9 cellular contexts compared by ENCODE assay signal in the genomic region with DNA sequence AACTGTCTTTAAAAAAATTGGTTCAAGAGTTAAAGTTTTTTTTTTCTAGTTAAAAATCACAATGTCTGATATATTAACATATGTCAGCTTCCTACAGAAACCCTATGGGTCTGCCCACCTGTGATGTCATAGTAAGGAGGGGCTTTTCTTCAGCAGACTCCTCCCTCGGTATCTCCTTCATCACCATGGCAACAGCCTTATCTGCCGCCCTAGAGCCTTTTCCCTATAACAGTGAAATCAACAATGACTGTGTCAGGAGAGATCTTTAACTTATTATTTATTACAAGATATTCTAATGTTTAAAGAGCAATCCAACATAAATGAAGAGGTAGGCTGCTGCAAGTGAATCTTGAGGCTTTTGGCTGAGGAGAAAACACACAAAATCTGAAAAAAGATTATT.
DNase-seq lines count a peak whose midpoint lies in the region; ATAC-seq and TF ChIP-seq lines count a peak whose summit lies in the region.
"Had no signal": no experiment of that assay in that cellular context is flagged by ENCODE, and none has a peak within 500 bp of the region (broad histone marks: within the 10 kb centered on the region; RNA-seq: fewer than 3 reads in every experiment).

No MANE protein-coding gene starts in this region.

- DNase-seq in DMS 273 (lab: John Stamatoyannopoulos, UW; ENCODE audit: unreplicated experiment) (peak; percentile 92), GM20000 (ENCODE audit: low spot score) (peak; percentile 42), RWPE1 (ENCODE audit: low spot score) (peak; percentile 63), glomerular endothelial cell (ENCODE audit: extremely low read depth, low read depth, low spot score) (peak; percentile 14), right atrium auricular region (ENCODE audit: low spot score) (no peak), omental fat pad (ENCODE audit: low spot score) (no peak), coronary artery (ENCODE audit: low spot score) (no peak)

- H3K4me3 ChIP-seq in right atrium auricular region (no peak overlapping the region), coronary artery (no peak overlapping the region)

- CTCF ChIA-PET in RWPE1 (lab: Yijun Ruan, JAX) = interaction anchor here (0.6 kb wide), 1 partner anchor 604 kb away, joined by 3 read pairs; no protein-coding TSS in a partner anchor

- no peaks in the 10 kb centered on the region for H3K9me3 ChIP-seq in right atrium auricular region

- ATAC-seq in HG03469 (IDR thresholded peaks at IDR 0.05; ENCODE audit: unreplicated experiment) (peak; percentile 82), omental fat pad (ENCODE audit: low FRiP score) (no peak)

- POLR2A ChIA-PET in RWPE1 (lab: Yijun Ruan, JAX; ENCODE audit: low non-redundant PET) = interaction anchor here (0.6 kb wide), 1 partner anchor 96 kb away, joined by 3 read pairs; no protein-coding TSS in a partner anchor

- no peak for TF ChIP-seq CTCF in GM20000 (IDR thresholded peaks at IDR 0.05; ENCODE audit: extremely low read depth, missing control alignments)
- TF ChIP-seq CTCF in RWPE1 (conservative IDR thresholded peaks at IDR 0.05; ENCODE audit: low read depth) = no peak
- no peak for TF ChIP-seq CTCF in right atrium auricular region (IDR thresholded peaks at IDR 0.05)
- no peak for TF ChIP-seq CTCF in omental fat pad (IDR thresholded peaks at IDR 0.05)
- TF ChIP-seq CTCF in coronary artery (IDR thresholded peaks at IDR 0.05) = no peak

- no peaks in the 10 kb centered on the region for H3K27me3 ChIP-seq in right atrium auricular region

- H3K27ac ChIP-seq in RWPE1 (no peak overlapping the region), right atrium auricular region (no peak overlapping the region), coronary artery (no peak overlapping the region)
- H3K27ac ChIP-seq: HL-60 had no signal

- no peaks in the 10 kb centered on the region for H3K36me3 ChIP-seq in right atrium auricular region

- no peaks in the 10 kb centered on the region for H3K4me1 ChIP-seq in right atrium auricular region

Comparison
In these comparisons a context has a peak if more than half of its experiments do, and no peak if none do; other contexts are left out.
1. DNase-seq: peak in DMS 273 (single experiment), GM20000 (single experiment), RWPE1 (single experiment) and glomerular endothelial cell (single experiment); none in right atrium auricular region (single experiment), omental fat pad (single experiment) and coronary artery (single experiment).